12 cellular contexts compared by ENCODE assay signal in genomic region chr5:149759563-149759962, GRCh38.
"Had no signal": no experiment of that assay in that cellular context is flagged by ENCODE, and none has a peak within 500 bp of the region (broad histone marks: within the 10 kb centered on the region; RNA-seq: fewer than 3 reads in every experiment).

No MANE protein-coding gene starts in this region.

- DNase-seq: colonic mucosa; effector CD4-positive, alpha-beta T cell; heart right ventricle; left lung; naive B cell; sigmoid colon; stimulated activated CD4-positive, alpha-beta T cell treated with anti-CD3 and anti-CD28 coated beads, Interleukin-12 subunit alpha, Interleukin-12 subunit beta, amount 100 ng/mL, for 4 hours; stimulated activated naive CD4-positive, alpha-beta T cell treated with Interleukin-2 at 50 U/mL for 16 hours; trophoblast cell had no signal

- H3K27me3 ChIP-seq: colonic mucosa, heart right ventricle, left lung, sigmoid colon had no signal

- H3K4me1 ChIP-seq: left lung had no signal

- H3K27ac Mint-ChIP-seq: nephron had no signal

- H3K9me3 ChIP-seq: colonic mucosa, heart right ventricle, left lung, sigmoid colon had no signal

- H3K36me3 ChIP-seq: colonic mucosa, heart right ventricle, left lung, sigmoid colon had no signal

- H3K9me3 Mint-ChIP-seq: nephron had no signal

- ATAC-seq: left lung had no signal

- H3K4me3 Mint-ChIP-seq: naive B cell, nephron had no signal

- H3K27me3 Mint-ChIP-seq: naive B cell had no signal

- H3K27ac ChIP-seq: colonic mucosa, left lung, skin epidermis had no signal

- H3K4me3 ChIP-seq: colonic mucosa, heart right ventricle, left lung, lung, sigmoid colon, skin epidermis had no signal
